Comparison of ENCODE assay signal across 10 cellular contexts in genomic region chr14:93333631-93334095, GRCh38. TPM values are rescaled to one million over a fixed set of nuclear protein-coding genes. Genes with fewer than 3 reads are reported as not detected.
DNase-seq lines count a peak whose midpoint lies in the region; ATAC-seq, FAIRE-seq and TF ChIP-seq lines count a peak whose summit lies in the region.
"Had no signal": no experiment of that assay in that cellular context is flagged by ENCODE, and none has a peak within 500 bp of the region (broad histone marks: within the 10 kb centered on the region; RNA-seq: fewer than 3 reads in every experiment).

No MANE protein-coding gene starts in this region.

- peak overlapping the region; percentile 90 for H3K4me3 Mint-ChIP-seq in activated CD4-positive, alpha-beta T cell treated with anti-CD3 and anti-CD28 coated beads for 36 hours

- CTCF ChIA-PET in activated CD4-positive, alpha-beta T cell treated with anti-CD3 and anti-CD28 coated beads for 36 hours (lab: Charles Lee) = interaction anchor here (1.0 kb wide), 1 partner anchor 7 kb away, joined by 3 read pairs; no protein-coding TSS in a partner anchor

- H2AFZ ChIP-seq in keratinocyte (ENCODE audit: control insufficient read depth, low read length) = peak overlapping the region; percentile 96

- H3K9me3 ChIP-seq in keratinocyte (ENCODE audit: control insufficient read depth, low read depth, low read length) (no peaks in the 10 kb centered on the region), suprapubic skin (no peaks in the 10 kb centered on the region)

- H3K27ac ChIP-seq in keratinocyte (ENCODE audit: control insufficient read depth, insufficient read depth, low read length) = peak overlapping the region; percentile 73
- peak overlapping the region; percentile 98 for H3K27ac ChIP-seq in suprapubic skin

- peaks cover 43% of the 10 kb centered on the region for H3K4me1 Mint-ChIP-seq in activated CD4-positive, alpha-beta T cell treated with anti-CD3 and anti-CD28 coated beads for 36 hours

- H3K4me1 ChIP-seq in keratinocyte (ENCODE audit: control insufficient read depth, extremely low read depth, insufficient read depth, low read length) (peaks cover 18% of the 10 kb centered on the region), suprapubic skin (peaks cover 41% of the 10 kb centered on the region)

- H3K36me3 Mint-ChIP-seq in activated CD4-positive, alpha-beta T cell treated with anti-CD3 and anti-CD28 coated beads for 36 hours (ENCODE audit: low read depth) = no peaks in the 10 kb centered on the region
- peaks cover 0 to 5% of the 10 kb centered on the region in 2 donors for H3K36me3 Mint-ChIP-seq in activated naive CD4-positive, alpha-beta T cell treated with anti-CD3 and anti-CD28 coated beads, Interleukin-2, amount 50 U/mL, for 72 hours

- H3K79me2 ChIP-seq in keratinocyte (ENCODE audit: control insufficient read depth, insufficient read depth, low read length) = peaks cover 45% of the 10 kb centered on the region

- in situ Hi-C loops in G401 (cut with HindIII; ENCODE audit: low sequenced_read_pairs) = no loop called here

- no peak for DNase-seq in activated CD4-positive, alpha-beta T cell treated with anti-CD3 and anti-CD28 coated beads for 36 hours
- DNase-seq in activated CD4-positive, alpha-beta T cell treated with anti-CD3 and anti-CD28 coated beads, Interleukin-2, amount 50 U/mL, for 1 hour = no peak
- no peak for DNase-seq in activated naive CD4-positive, alpha-beta T cell treated with anti-CD3 and anti-CD28 coated beads, Interleukin-2, amount 50 U/mL, for 72 hours (ENCODE audit: low spot score in 2 of 2)
- DNase-seq in keratinocyte (ENCODE audit: low read depth, low spot score) = no peak
- no peak for DNase-seq in suprapubic skin (ENCODE audit: low spot score in 2 of 2)
- DNase-seq in amniotic stem cell (lab: John Stamatoyannopoulos, UW) = no peak
- DNase-seq in G401 (ENCODE audit: low spot score) = no peak
- no peak for DNase-seq in kidney tubule cell (ENCODE audit: low spot score)

- intact Hi-C loops in activated CD4-positive, alpha-beta T cell treated with anti-CD3 and anti-CD28 coated beads for 36 hours (cut with DNase I, micrococcal nuclease) = loop anchor here (1.0 to 10.0 kb wide), 10 partner anchors 126 to 1821 kb away; partner anchors contain the start of genes MOAP1 (in 2 of the 2), DDX24 (in 1 of the 2), DICER1 (in 1 of the 2) and GOLGA5 (in 1 of the 2)

- TF ChIP-seq EP300 in suprapubic skin (IDR thresholded peaks at IDR 0.05) = no peak

- H3K27me3 ChIP-seq in keratinocyte (ENCODE audit: control insufficient read depth, extremely low read depth, insufficient read depth, low read length) (no peaks in the 10 kb centered on the region), suprapubic skin (no peaks in the 10 kb centered on the region)

- WGBS in suprapubic skin = 7% methylated on average over 7 of the region's 7 CpGs

- H3K9ac ChIP-seq in keratinocyte (ENCODE audit: control insufficient read depth, extremely low read depth, insufficient read depth, low read length) = peak overlapping the region; percentile 84

- peak overlapping the region; percentile 88 for H3K27ac Mint-ChIP-seq in activated CD4-positive, alpha-beta T cell treated with anti-CD3 and anti-CD28 coated beads for 36 hours
- H3K27ac Mint-ChIP-seq in activated naive CD4-positive, alpha-beta T cell treated with anti-CD3 and anti-CD28 coated beads, Interleukin-2, amount 50 U/mL, for 72 hours = peak overlapping the region; percentile 34 to 90

- no peak for FAIRE-seq in keratinocyte (lab: Jason Lieb, UNC)
- FAIRE-seq: G401.6 had no signal

- dilution Hi-C loops in keratinocyte (cut with MboI; ENCODE audit: extremely low pct_ligation_motif_present, low sequenced_read_pairs) = no loop called here

- no peak for TF ChIP-seq CTCF in keratinocyte (optimal IDR thresholded peaks at IDR 0.05 in 1 of 3, IDR thresholded peaks at IDR 0.05 in 1 of 3, conservative IDR thresholded peaks at IDR 0.05 in 1 of 3; ENCODE audit: extremely low read depth in 1 of 3, insufficient read depth in 2 of 3, low read length in 3 of 3)
- TF ChIP-seq CTCF in suprapubic skin (IDR thresholded peaks at IDR 0.05) = no peak

- no peaks in the 10 kb centered on the region for H3K9me3 Mint-ChIP-seq in activated CD4-positive, alpha-beta T cell treated with anti-CD3 and anti-CD28 coated beads for 36 hours (ENCODE audit: low read depth)
- no peaks in the 10 kb centered on the region for H3K9me3 Mint-ChIP-seq in activated naive CD4-positive, alpha-beta T cell treated with anti-CD3 and anti-CD28 coated beads, Interleukin-2, amount 50 U/mL, for 72 hours

- TF ChIP-seq POLR2A in suprapubic skin (IDR thresholded peaks at IDR 0.05) = no peak

- H3K4me3 ChIP-seq in keratinocyte (ENCODE audit: control insufficient read depth in 2 of 3, extremely low read depth in 1 of 3, insufficient read depth in 2 of 3, low read depth in 1 of 3, low read length in 3 of 3) = peak overlapping the region; percentile 81 to 95 (median 86)
- H3K4me3 ChIP-seq in suprapubic skin = peak overlapping the region; percentile 99

- H3K27me3 Mint-ChIP-seq in activated CD4-positive, alpha-beta T cell treated with anti-CD3 and anti-CD28 coated beads for 36 hours = no peaks in the 10 kb centered on the region

- POLR2A ChIA-PET in activated CD4-positive, alpha-beta T cell treated with anti-CD3 and anti-CD28 coated beads for 36 hours (lab: Charles Lee) = no interaction called here

- no peaks in the 10 kb centered on the region for H4K20me1 ChIP-seq in keratinocyte (ENCODE audit: control insufficient read depth, extremely low read depth, insufficient read depth, low read length)

- H3K9me1 ChIP-seq in keratinocyte (ENCODE audit: control insufficient read depth, extremely low read depth, insufficient read depth, low read length) = no peaks in the 10 kb centered on the region

- peak overlapping the region; percentile 96 for H3K4me2 ChIP-seq in keratinocyte (ENCODE audit: control insufficient read depth, extremely low read depth, insufficient read depth, low read depth, low read length)

- H3K36me3 ChIP-seq in keratinocyte (ENCODE audit: control insufficient read depth in 2 of 2, extremely low read depth in 1 of 2, insufficient read depth in 2 of 2, low read length in 2 of 2) (peaks cover 0 to 5% of the 10 kb centered on the region in 2 experiments), suprapubic skin (no peaks in the 10 kb centered on the region)

- ATAC-seq in activated CD4-positive, alpha-beta T cell treated with anti-CD3 and anti-CD28 coated beads for 36 hours = no peak
- no peak for ATAC-seq in activated naive CD4-positive, alpha-beta T cell treated with anti-CD3 and anti-CD28 coated beads, Interleukin-2, amount 50 U/mL, for 72 hours

RNA-seq across cellular contexts. Expression of gene BTBD7, which starts 0.8 kb away (rescaled TPM):
- 1 to 10 TPM; 6.5 to 9.5 TPM for total RNA-seq in activated CD4-positive, alpha-beta T cell treated with anti-CD3 and anti-CD28 coated beads for 36 hours
- 10 to 100 TPM in 1 of 2 donors, 1 to 10 TPM in 1; 9.7 to 16.5 TPM for total RNA-seq in activated naive CD4-positive, alpha-beta T cell treated with anti-CD3 and anti-CD28 coated beads, Interleukin-2, amount 50 U/mL, for 72 hours
- polyA plus RNA-seq in keratinocyte = 23.2 to 35.1 TPM (median 25.1 TPM) in 3 replicates
- 22.6 TPM for polyA plus RNA-seq in keratinocyte (2011; ENCODE audit: low read depth)
- 18.0 and 24.8 TPM in 2 replicates for polyA plus RNA-seq in keratinocyte (2011; cell fraction: cytosol; rRNA removed)
- 40.3 and 41.2 TPM in 2 replicates for polyA plus RNA-seq in keratinocyte (2011; cell fraction: nucleus; rRNA removed)
- 12.6 and 24.7 TPM in 2 replicates for polyA plus RNA-seq in keratinocyte (2012; ENCODE audit: low replicate concordance)
- 46.3 to 48.7 TPM (median 48.6 TPM) in 3 replicates for polyA minus RNA-seq in keratinocyte
- 34.3 TPM for polyA minus RNA-seq in keratinocyte (2011; cell fraction: cytosol; rRNA and poly(A)+ RNA removed)
- 45.7 and 81.9 TPM in 2 replicates for polyA minus RNA-seq in keratinocyte (2011; cell fraction: nucleus; rRNA and poly(A)+ RNA removed)
- 10 to 100 TPM; 18.8 to 27.0 (median 23.6) TPM for total RNA-seq in suprapubic skin
- total RNA-seq in G401 (2014; rRNA removed; shearing (Covaris generic)) = 9.4 and 12.7 TPM in 2 replicates

RNA-seq across cellular contexts. Expression of gene COX8C, which starts 13.3 kb away (rescaled TPM):
- total RNA-seq in activated CD4-positive, alpha-beta T cell treated with anti-CD3 and anti-CD28 coated beads for 36 hours = not detected
- not detected for total RNA-seq in activated naive CD4-positive, alpha-beta T cell treated with anti-CD3 and anti-CD28 coated beads, Interleukin-2, amount 50 U/mL, for 72 hours
- not detected in 3 replicates for polyA plus RNA-seq in keratinocyte
- not detected for polyA plus RNA-seq in keratinocyte (2011; ENCODE audit: low read depth)
- not detected in 2 replicates for polyA plus RNA-seq in keratinocyte (2011; cell fraction: cytosol; rRNA removed)
- not detected in 2 replicates for polyA plus RNA-seq in keratinocyte (2011; cell fraction: nucleus; rRNA removed)
- not detected in 2 replicates for polyA plus RNA-seq in keratinocyte (2012; ENCODE audit: low replicate concordance)
- not detected in 3 replicates for polyA minus RNA-seq in keratinocyte
- not detected for polyA minus RNA-seq in keratinocyte (2011; cell fraction: cytosol; rRNA and poly(A)+ RNA removed)
- not detected in 2 replicates for polyA minus RNA-seq in keratinocyte (2011; cell fraction: nucleus; rRNA and poly(A)+ RNA removed)
- not detected for total RNA-seq in suprapubic skin
- total RNA-seq in G401 (2014; rRNA removed; shearing (Covaris generic)) = not detected in 2 replicates
- total RNA-seq: activated CD8-positive, alpha-beta memory T cell treated with anti-CD3 and anti-CD28 coated beads for 36 hours had no signal
